In genomic region chr3:61882253-61882652, GRCh38 we compare ENCODE assay signal across 1 cellular context.
TF ChIP-seq lines count a peak whose summit lies in the region.

No MANE protein-coding gene starts in this region.

TF ChIP-seq in GM12878, 131 proteins besides CTCF, POLR2A, EP300 and RAD21 (continued from another document):
- TF ChIP-seq ZBTB33 (IDR thresholded peaks at IDR 0.05): no peak
- TF ChIP-seq RBBP5 (conservative IDR thresholded peaks at IDR 0.05): no peak
